16 cellular contexts compared by ENCODE assay signal in genomic region chr6:31092238-31092637, GRCh38. TPM values are rescaled to one million over a fixed set of nuclear protein-coding genes. Genes with fewer than 3 reads are reported as not detected.
A peak's percentile ranks its signal among the peaks of the same experiment; 100 is the strongest.
DNase-seq lines count a peak whose midpoint lies in the region; ATAC-seq lines count a peak whose summit lies in the region.
"Had no signal": no experiment of that assay in that cellular context is flagged by ENCODE, and none has a peak within 500 bp of the region (broad histone marks: within the 10 kb centered on the region; RNA-seq: fewer than 3 reads in every experiment).

No MANE protein-coding gene starts in this region.

- intact Hi-C loops in activated T-helper 2 cell treated with anti-CD3 and anti-CD28 coated beads, Interferon-gamma antibody, Interleukin-2, Interleukin-4, amounts not matched to agents 10 μg/mL and 5 μg/mL and 100 μg/mL, durations not matched to agents 14 hours and 24 hours and 36 hours (cut with micrococcal nuclease) = no loop called here

- H3K27ac Mint-ChIP-seq in activated naive CD8-positive, alpha-beta T cell = peak overlapping the region; percentile 50
- H3K27ac Mint-ChIP-seq in activated naive CD8-positive, alpha-beta T cell treated with anti-CD3 and anti-CD28 coated beads, Interleukin-2, amount 50 U/mL, for 24 hours = no peak overlapping the region
- H3K27ac Mint-ChIP-seq in T-helper 17 cell = peak overlapping the region; percentile 61
- no peak overlapping the region for H3K27ac Mint-ChIP-seq in activated T-helper 2 cell treated with anti-CD3 and anti-CD28 coated beads, Interferon-gamma antibody, Interleukin-2, Interleukin-4, amounts not matched to agents 10 μg/mL and 5 μg/mL and 100 μg/mL, durations not matched to agents 14 hours and 24 hours and 36 hours
- H3K27ac Mint-ChIP-seq: CD14-positive monocyte; CD8-positive, alpha-beta T cell; GM23338 had no signal

- DNase-seq in activated naive CD8-positive, alpha-beta T cell treated with anti-CD3 and anti-CD28 coated beads, Interleukin-2, amount 50 U/mL, for 24 hours = no peak
- no peak for DNase-seq in T-helper 17 cell
- DNase-seq in activated T-helper 2 cell treated with anti-CD3 and anti-CD28 coated beads, Interferon-gamma antibody, Interleukin-2, Interleukin-4, amounts not matched to agents 10 μg/mL and 5 μg/mL and 100 μg/mL, durations not matched to agents 14 hours and 24 hours and 36 hours (ENCODE audit: low spot score) = no peak
- DNase-seq: Calu3, DND-41, EL, H7 had no signal

- H3K4me3 Mint-ChIP-seq in activated naive CD8-positive, alpha-beta T cell = no peak overlapping the region
- no peak overlapping the region for H3K4me3 Mint-ChIP-seq in activated naive CD8-positive, alpha-beta T cell treated with anti-CD3 and anti-CD28 coated beads, Interleukin-2, amount 50 U/mL, for 24 hours
- no peak overlapping the region for H3K4me3 Mint-ChIP-seq in T-helper 17 cell
- no peak overlapping the region for H3K4me3 Mint-ChIP-seq in activated T-helper 2 cell treated with anti-CD3 and anti-CD28 coated beads, Interferon-gamma antibody, Interleukin-2, Interleukin-4, amounts not matched to agents 10 μg/mL and 5 μg/mL and 100 μg/mL, durations not matched to agents 14 hours and 24 hours and 36 hours (ENCODE audit: low read depth)
- H3K4me3 Mint-ChIP-seq: CD14-positive monocyte; CD8-positive, alpha-beta T cell; GM23338 had no signal

- H3K27me3 Mint-ChIP-seq in activated naive CD8-positive, alpha-beta T cell = no peaks in the 10 kb centered on the region
- H3K27me3 Mint-ChIP-seq in activated naive CD8-positive, alpha-beta T cell treated with anti-CD3 and anti-CD28 coated beads, Interleukin-2, amount 50 U/mL, for 24 hours = no peaks in the 10 kb centered on the region
- H3K27me3 Mint-ChIP-seq in T-helper 17 cell = no peaks in the 10 kb centered on the region
- H3K27me3 Mint-ChIP-seq in activated T-helper 2 cell treated with anti-CD3 and anti-CD28 coated beads, Interferon-gamma antibody, Interleukin-2, Interleukin-4, amounts not matched to agents 10 μg/mL and 5 μg/mL and 100 μg/mL, durations not matched to agents 14 hours and 24 hours and 36 hours (ENCODE audit: low read depth) = peaks cover 4% of the 10 kb centered on the region

- peaks cover 40% of the 10 kb centered on the region for H3K4me1 Mint-ChIP-seq in activated naive CD8-positive, alpha-beta T cell (ENCODE audit: low read depth)
- H3K4me1 Mint-ChIP-seq in activated naive CD8-positive, alpha-beta T cell treated with anti-CD3 and anti-CD28 coated beads, Interleukin-2, amount 50 U/mL, for 24 hours = peaks cover 34% of the 10 kb centered on the region
- H3K4me1 Mint-ChIP-seq in T-helper 17 cell = peaks cover 40% of the 10 kb centered on the region
- peaks cover 15% of the 10 kb centered on the region for H3K4me1 Mint-ChIP-seq in activated T-helper 2 cell treated with anti-CD3 and anti-CD28 coated beads, Interferon-gamma antibody, Interleukin-2, Interleukin-4, amounts not matched to agents 10 μg/mL and 5 μg/mL and 100 μg/mL, durations not matched to agents 14 hours and 24 hours and 36 hours (ENCODE audit: low read depth)

- no peak for ATAC-seq in activated naive CD8-positive, alpha-beta T cell treated with anti-CD3 and anti-CD28 coated beads, Interleukin-2, amount 50 U/mL, for 24 hours
- ATAC-seq in T-helper 17 cell (no peak), HG02852 (IDR thresholded peaks at IDR 0.05; ENCODE audit: unreplicated experiment) (no peak)
- ATAC-seq: CD8-positive, alpha-beta T cell; GM23338 had no signal

- H3K9me3 Mint-ChIP-seq in activated naive CD8-positive, alpha-beta T cell (ENCODE audit: low read depth) = no peaks in the 10 kb centered on the region
- no peaks in the 10 kb centered on the region for H3K9me3 Mint-ChIP-seq in activated naive CD8-positive, alpha-beta T cell treated with anti-CD3 and anti-CD28 coated beads, Interleukin-2, amount 50 U/mL, for 24 hours
- H3K9me3 Mint-ChIP-seq in activated T-helper 2 cell treated with anti-CD3 and anti-CD28 coated beads, Interferon-gamma antibody, Interleukin-2, Interleukin-4, amounts not matched to agents 10 μg/mL and 5 μg/mL and 100 μg/mL, durations not matched to agents 14 hours and 24 hours and 36 hours = no peaks in the 10 kb centered on the region
- H3K9me3 Mint-ChIP-seq: CD8-positive, alpha-beta T cell; GM23338 had no signal

- no peaks in the 10 kb centered on the region for H3K9me3 ChIP-seq in T-helper 17 cell (ENCODE audit: control insufficient read depth, low read length, poor library complexity, severe bottlenecking)
- H3K9me3 ChIP-seq: BLaER1 had no signal

- no peaks in the 10 kb centered on the region for H3K36me3 Mint-ChIP-seq in activated naive CD8-positive, alpha-beta T cell
- no peaks in the 10 kb centered on the region for H3K36me3 Mint-ChIP-seq in activated naive CD8-positive, alpha-beta T cell treated with anti-CD3 and anti-CD28 coated beads, Interleukin-2, amount 50 U/mL, for 24 hours (ENCODE audit: low read depth)
- H3K36me3 Mint-ChIP-seq in T-helper 17 cell (ENCODE audit: low read depth) = no peaks in the 10 kb centered on the region
- H3K36me3 Mint-ChIP-seq in activated T-helper 2 cell treated with anti-CD3 and anti-CD28 coated beads, Interferon-gamma antibody, Interleukin-2, Interleukin-4, amounts not matched to agents 10 μg/mL and 5 μg/mL and 100 μg/mL, durations not matched to agents 14 hours and 24 hours and 36 hours (ENCODE audit: low read depth) = no peaks in the 10 kb centered on the region
- H3K36me3 Mint-ChIP-seq: CD8-positive, alpha-beta T cell had no signal

RNA-seq across cellular contexts. Expression of gene C6orf15, which starts 20.1 kb away (rescaled TPM):
- not detected for total RNA-seq in T-helper 17 cell
- total RNA-seq in activated T-helper 2 cell treated with anti-CD3 and anti-CD28 coated beads, Interferon-gamma antibody, Interleukin-2, Interleukin-4, amounts not matched to agents 10 μg/mL and 5 μg/mL and 100 μg/mL, durations not matched to agents 14 hours and 24 hours and 36 hours = not detected in 2 replicates
- total RNA-seq: A673; Calu3; CD8-positive, alpha-beta T cell; G401; GM23338; H7 had no signal

RNA-seq across cellular contexts. Expression of gene PSORS1C1, which starts 22.4 kb away (rescaled TPM):
- not detected for total RNA-seq in T-helper 17 cell
- not detected in 2 replicates for total RNA-seq in activated T-helper 2 cell treated with anti-CD3 and anti-CD28 coated beads, Interferon-gamma antibody, Interleukin-2, Interleukin-4, amounts not matched to agents 10 μg/mL and 5 μg/mL and 100 μg/mL, durations not matched to agents 14 hours and 24 hours and 36 hours
- total RNA-seq: A673; CD8-positive, alpha-beta T cell; G401; GM23338 had no signal

RNA-seq across cellular contexts. Expression of gene CDSN, which starts 28.0 kb away (rescaled TPM):
- not detected for total RNA-seq in T-helper 17 cell
- not detected in 2 replicates for total RNA-seq in activated T-helper 2 cell treated with anti-CD3 and anti-CD28 coated beads, Interferon-gamma antibody, Interleukin-2, Interleukin-4, amounts not matched to agents 10 μg/mL and 5 μg/mL and 100 μg/mL, durations not matched to agents 14 hours and 24 hours and 36 hours
- total RNA-seq: A673; CD8-positive, alpha-beta T cell; G401; H7 had no signal

RNA-seq across cellular contexts. Expression of gene PSORS1C2, which starts 46.6 kb away (rescaled TPM):
- total RNA-seq in T-helper 17 cell = not detected
- total RNA-seq in activated T-helper 2 cell treated with anti-CD3 and anti-CD28 coated beads, Interferon-gamma antibody, Interleukin-2, Interleukin-4, amounts not matched to agents 10 μg/mL and 5 μg/mL and 100 μg/mL, durations not matched to agents 14 hours and 24 hours and 36 hours = not detected in 2 replicates
- total RNA-seq: A673; Calu3; CD8-positive, alpha-beta T cell; G401; GM23338; HT-29 had no signal

Comparison
In these comparisons a context has a peak if more than half of its experiments do, and no peak if none do; other contexts are left out.
1. H3K27ac Mint-ChIP-seq: peak in activated naive CD8-positive, alpha-beta T cell (single experiment) and T-helper 17 cell (single experiment); none in activated naive CD8-positive, alpha-beta T cell treated with anti-CD3 and anti-CD28 coated beads, Interleukin-2, amount 50 U/mL, for 24 hours (single experiment) and activated T-helper 2 cell treated with anti-CD3 and anti-CD28 coated beads, Interferon-gamma antibody, Interleukin-2, Interleukin-4, amounts not matched to agents 10 μg/mL and 5 μg/mL and 100 μg/mL, durations not matched to agents 14 hours and 24 hours and 36 hours (single experiment).